8 cellular contexts compared by ENCODE assay signal in the genomic region with DNA sequence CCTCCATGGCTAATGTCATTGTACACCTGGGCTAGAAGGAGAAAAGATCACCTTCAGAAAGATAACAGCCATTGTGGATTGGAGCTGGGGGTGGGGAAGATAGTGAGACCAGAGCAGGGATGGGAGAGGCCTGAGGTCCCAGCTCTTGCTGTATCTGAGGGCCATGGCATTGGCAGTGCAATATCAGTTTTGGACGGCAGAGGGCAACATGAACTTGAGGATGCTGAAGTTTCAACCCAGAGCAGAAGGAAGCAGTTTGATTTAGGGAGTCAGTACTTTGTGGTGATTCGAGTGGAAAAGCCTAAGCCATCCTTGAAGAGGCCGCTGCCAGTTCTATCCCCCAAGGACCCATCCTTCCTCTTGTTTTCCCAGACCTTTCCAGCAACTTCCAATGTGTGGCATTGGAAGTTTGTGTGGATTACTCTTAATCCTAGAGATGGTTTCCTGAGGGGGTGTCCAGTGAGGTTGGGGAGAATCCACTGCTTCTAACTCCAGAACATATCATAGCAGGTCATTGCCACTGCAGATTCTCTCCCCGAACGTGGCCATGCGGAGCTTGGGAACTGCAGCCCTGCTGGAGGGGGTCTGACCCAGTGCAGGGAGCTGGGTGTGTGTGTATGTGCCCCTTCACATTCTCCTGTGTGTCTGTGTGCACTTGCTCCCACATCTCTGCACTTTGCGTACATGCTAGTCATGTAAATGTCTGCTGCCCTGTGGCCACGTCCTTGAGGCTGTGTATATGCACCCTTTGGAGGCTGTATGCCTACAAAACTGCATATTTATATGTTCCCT. TPM values are rescaled to one million over a fixed set of nuclear protein-coding genes. Genes with fewer than 3 reads are reported as not detected.
DNase-seq lines count a peak whose midpoint lies in the region; ATAC-seq and TF ChIP-seq lines count a peak whose summit lies in the region.

No MANE protein-coding gene starts in this region.

- POLR2A ChIA-PET in activated B cell treated with CpG ODN at 0.5 μM for 24 hours (lab: Charles Lee) = interaction anchor here (0.6 to 1.0 kb wide), 2 partner anchors 11 to 70 kb away, joined by 3 read pairs; no protein-coding TSS in a partner anchor

- H4K91ac ChIP-seq in H9 (ENCODE audit: insufficient read length, low read depth, low read length) = no peak overlapping the region

- H3K9me3 ChIP-seq in H9 (ENCODE audit: control insufficient read depth, low read depth, low read length) = no peaks in the 10 kb centered on the region

- H3K9ac ChIP-seq in H9 (ENCODE audit: extremely low read depth, insufficient read length, low read length) = no peak overlapping the region

- no peak overlapping the region for H2AFZ ChIP-seq in H9 (ENCODE audit: low read length)

- H3K23ac ChIP-seq in H9 (ENCODE audit: insufficient read length, low read depth, low read length) = no peak overlapping the region

- DNase-seq in C1 segment of cervical spinal cord (lab: John Stamatoyannopoulos, UW) (peak in 12 of 14 donors; percentile 34 to 81 (median 73)), H9 (peak; percentile 89), NCI-H2196 treated with DMSO at 0.1 percent for 48 hours (lab: John Stamatoyannopoulos, UW; ENCODE audit: unreplicated experiment) (peak; percentile 76), activated B cell treated with CpG ODN at 0.5 μM for 24 hours (peak; percentile 58), cardiac fibroblast (ENCODE audit: low read depth in 2 of 2) (peak; percentile 91 to 93), kidney epithelial cell (ENCODE audit: low read depth) (peak; percentile 31)
- DNase-seq in stimulated activated CD4-positive, alpha-beta T cell treated with anti-CD3 and anti-CD28 coated beads, Interleukin-1b, Interleukin-23, amount 100 ng/mL, for 24 hours (ENCODE audit: low read depth in 4 of 4, low spot score in 1 of 4) = peak; percentile 44 to 57 (median 50)

- H2BK12ac ChIP-seq in H9 (ENCODE audit: insufficient read length, low read depth, low read length) = no peak overlapping the region

- no peak overlapping the region for H3K14ac ChIP-seq in H9 (ENCODE audit: insufficient read depth, low read length)

- H3K23me2 ChIP-seq in H9 (ENCODE audit: insufficient read length, low read depth, low read length, poor library complexity, severe bottlenecking) = no peaks in the 10 kb centered on the region

- H3K36me3 ChIP-seq in kidney epithelial cell (ENCODE audit: control insufficient read depth, insufficient read depth, low read length) = no peaks in the 10 kb centered on the region

- H3K4me3 ChIP-seq in cardiac fibroblast (replicated peaks in 1 of 2; ENCODE audit: low read depth in 2 of 2, low read length in 2 of 2) = no peak overlapping the region
- no peak overlapping the region for H3K4me3 ChIP-seq in kidney epithelial cell (ENCODE audit: low read depth, low read length)

- no peak overlapping the region for H2BK120ac ChIP-seq in H9 (ENCODE audit: low read depth, low read length, poor library complexity, severe bottlenecking)

- no peak overlapping the region for H2BK5ac ChIP-seq in H9 (ENCODE audit: insufficient read length, low read length)

- H3K4me2 ChIP-seq in H9 (ENCODE audit: insufficient read depth, insufficient read length, low read length) = no peak overlapping the region

- H3K4me1 ChIP-seq in H9 (ENCODE audit: insufficient read depth, low read length) = no peaks in the 10 kb centered on the region

- CTCF ChIA-PET in activated B cell treated with CpG ODN at 0.5 μM for 24 hours (lab: Charles Lee) = interaction anchor here (0.7 to 7.7 kb wide), 17 partner anchors 32 to 260 kb away, joined by 3 to 88 read pairs (median 4); a partner anchor contains a TSS

- ATAC-seq in activated B cell treated with CpG ODN at 0.5 μM for 24 hours (ENCODE audit: low read depth) (peak; percentile 93), HG02759 (IDR thresholded peaks at IDR 0.05; ENCODE audit: unreplicated experiment) (no peak)

- H3K4ac ChIP-seq in H9 (ENCODE audit: low read depth, low read length) = no peak overlapping the region

- intact Hi-C loops in activated B cell treated with CpG ODN at 0.5 μM for 24 hours (cut with micrococcal nuclease) = loop anchor here (1.0 to 5.0 kb wide), 5 partner anchors 58 to 187 kb away; a partner anchor contains a TSS

- WGBS in H9 (ENCODE audit: extremely low coverage, insufficient read length, low lambda C conversion rate) = no CpG with 5 or more reads among the region's 8 CpGs

- H3K18ac ChIP-seq in H9 (ENCODE audit: insufficient read length, low read depth, low read length) = no peak overlapping the region

- peak overlapping the region in 1 of 3 experiments; percentile 85; a peak in 1 of 7 replicates for H3K27ac Mint-ChIP-seq in H9
- H3K27ac Mint-ChIP-seq in activated B cell treated with CpG ODN at 0.5 μM for 24 hours = no peak overlapping the region

- H2BK20ac ChIP-seq in H9 (ENCODE audit: low read depth, low read length, poor library complexity, severe bottlenecking) = no peak overlapping the region

- H3K27me3 Mint-ChIP-seq in H9 (ENCODE audit: low read depth) (no peaks in the 10 kb centered on the region), activated B cell treated with CpG ODN at 0.5 μM for 24 hours (peaks cover 5% of the 10 kb centered on the region)

- H3K36me3 Mint-ChIP-seq in H9 (ENCODE audit: insufficient read depth in 1 of 3, low read depth in 3 of 3) (no peaks in the 10 kb centered on the region), activated B cell treated with CpG ODN at 0.5 μM for 24 hours (ENCODE audit: low read depth) (no peaks in the 10 kb centered on the region)

- no peak overlapping the region for H4K5ac ChIP-seq in H9 (ENCODE audit: insufficient read length, low read depth, low read length)

- no peak overlapping the region for H4K8ac ChIP-seq in H9 (replicated peaks; ENCODE audit: insufficient read length, low read depth, low read length)

- H3K4me3 Mint-ChIP-seq in H9 = no peak overlapping the region
- H3K4me3 Mint-ChIP-seq in activated B cell treated with CpG ODN at 0.5 μM for 24 hours = no peak overlapping the region

- H2AK5ac ChIP-seq in H9 (ENCODE audit: insufficient read length, low read length) = no peak overlapping the region

- TF ChIP-seq CTCF in H9 (conservative IDR thresholded peaks at IDR 0.05) (peak; percentile 93), activated B cell treated with CpG ODN at 0.5 μM for 24 hours (IDR thresholded peaks at IDR 0.05) (no peak), cardiac fibroblast (IDR thresholded peaks at IDR 0.05; ENCODE audit: low read depth, low read length) (peak; percentile 94), kidney epithelial cell (IDR thresholded peaks at IDR 0.05; ENCODE audit: insufficient read depth, low read length, poor library complexity, severe bottlenecking) (peak; percentile 78)

- H3K27ac ChIP-seq in H9 (ENCODE audit: insufficient read length, low read depth, low read length) = no peak overlapping the region

- H3K4me1 Mint-ChIP-seq in H9 = peaks cover 11 to 16% of the 10 kb centered on the region in 2 experiments
- H3K4me1 Mint-ChIP-seq in activated B cell treated with CpG ODN at 0.5 μM for 24 hours = no peaks in the 10 kb centered on the region

- no peak overlapping the region for H3K56ac ChIP-seq in H9 (ENCODE audit: insufficient read length, low read depth, low read length)

- no peak overlapping the region for H2BK15ac ChIP-seq in H9 (ENCODE audit: low read depth, low read length)

- H4K20me1 ChIP-seq in H9 (ENCODE audit: control insufficient read depth, insufficient read depth, insufficient read length) = no peaks in the 10 kb centered on the region

- H3K79me1 ChIP-seq in H9 (ENCODE audit: insufficient read depth, low read depth, low read length, poor library complexity, severe bottlenecking) = no peaks in the 10 kb centered on the region

- no peak overlapping the region for H3T11ph ChIP-seq in H9 (ENCODE audit: low read length)

- H3K9me3 Mint-ChIP-seq in H9 (no peaks in the 10 kb centered on the region), activated B cell treated with CpG ODN at 0.5 μM for 24 hours (no peaks in the 10 kb centered on the region)

- H3K79me2 ChIP-seq in H9 (ENCODE audit: insufficient read depth, low read length) = no peaks in the 10 kb centered on the region

- H3K27me3 ChIP-seq in H9 (ENCODE audit: insufficient read depth, low read length) (no peaks in the 10 kb centered on the region), kidney epithelial cell (ENCODE audit: control insufficient read depth, insufficient read depth, low read length) (no peaks in the 10 kb centered on the region)

RNA-seq across cellular contexts. Expression of a gene that starts 24.1 kb away (rescaled TPM):
- total RNA-seq in H9 (2021) = not detected in 2 replicates
- total RNA-seq in activated B cell treated with CpG ODN at 0.5 μM for 24 hours = not detected in 2 replicates
- not detected in 2 replicates for total RNA-seq in kidney epithelial cell

Comparison
In these comparisons a context has a peak if more than half of its experiments do, and no peak if none do; other contexts are left out.
1. DNase-seq: peak in every context shown above with its lines; median percentile 92 in cardiac fibroblast; 89 in H9; 76 in NCI-H2196 treated with DMSO at 0.1 percent for 48 hours; 73 in C1 segment of cervical spinal cord; 58 in activated B cell treated with CpG ODN at 0.5 μM for 24 hours; 50 in stimulated activated CD4-positive, alpha-beta T cell treated with anti-CD3 and anti-CD28 coated beads, Interleukin-1b, Interleukin-23, amount 100 ng/mL, for 24 hours; 31 in kidney epithelial cell.